10 cellular contexts compared by ENCODE assay signal in genomic region chr18:68797901-68798300, GRCh38. TPM values are rescaled to one million over a fixed set of nuclear protein-coding genes. Genes with fewer than 3 reads are reported as not detected.
DNase-seq lines count a peak whose midpoint lies in the region; ATAC-seq and TF ChIP-seq lines count a peak whose summit lies in the region.
"Had no signal": no experiment of that assay in that cellular context is flagged by ENCODE, and none has a peak within 500 bp of the region (broad histone marks: within the 10 kb centered on the region; RNA-seq: fewer than 3 reads in every experiment).

TSS of gene CCDC102B (plus strand) at chr18:68798080. CDS start at chr18:68836764, 38,684 bp downstream.

- H3K9ac ChIP-seq in endodermal cell (ENCODE audit: extremely low read depth, low read length, poor library complexity, severe bottlenecking): no peak within 1 kb of the TSS

- no peaks in the 10 kb centered on the region for H3K36me3 ChIP-seq in endodermal cell (ENCODE audit: control insufficient read depth, insufficient read depth, low read length)

- H3K9me3 Mint-ChIP-seq in endodermal cell (no peaks in the 10 kb centered on the region), WTC11 (no peaks in the 10 kb centered on the region)

- peak within 1 kb of the TSS; percentile 15 for H3K27ac ChIP-seq in endodermal cell (ENCODE audit: low read depth, low read length)

- no peaks in the 10 kb centered on the region for H3K36me3 Mint-ChIP-seq in endodermal cell (ENCODE audit: low read depth)
- H3K36me3 Mint-ChIP-seq in WTC11: no peaks in the 10 kb centered on the region

- CTCF ChIA-PET in WTC11 (lab: Charles Lee): no interaction called here

- 93 to 100% methylated on average over 1 of the region's 1 CpG for WGBS in endodermal cell (ENCODE audit: insufficient coverage in 1 of 2, insufficient read length in 1 of 2), 2 experiments

- H3K4me3 ChIP-seq in endodermal cell (ENCODE audit: low read length): no peak within 1 kb of the TSS
- H3K4me3 ChIP-seq: K562 had no signal

- H3K27ac Mint-ChIP-seq in endodermal cell (no peak within 1 kb of the TSS), WTC11 (no peak within 1 kb of the TSS)

- ATAC-seq in WTC11 (no peak; the same call in 1 of the 2 replicates), GM21526 (IDR thresholded peaks at IDR 0.05; ENCODE audit: low FRiP score, unreplicated experiment) (no peak), GM18520 (IDR thresholded peaks at IDR 0.05; ENCODE audit: unreplicated experiment) (no peak)
- ATAC-seq: K562 had no signal

- H3K4me1 Mint-ChIP-seq in endodermal cell (no peaks in the 10 kb centered on the region), WTC11 (peaks cover 15% of the 10 kb centered on the region)

- no peaks in the 10 kb centered on the region for H3K4me1 ChIP-seq in endodermal cell (ENCODE audit: control insufficient read depth, insufficient read depth, low read length)

- peak; percentile 21 for DNase-seq in AG20443 (ENCODE audit: low spot score)
- peak; percentile 54 for DNase-seq in NCI-H1092 (lab: John Stamatoyannopoulos, UW)
- no peak for DNase-seq in endodermal cell
- DNase-seq in occipital lobe (lab: John Stamatoyannopoulos, UW): no peak
- DNase-seq in WTC11 (ENCODE audit: low spot score): no peak
- no peak for DNase-seq in SKM-1 treated with dmso at 0.1 percent for 144 hours (lab: John Stamatoyannopoulos, UW; ENCODE audit: unreplicated experiment)
- DNase-seq: DMS79 had no signal

- POLR2A ChIA-PET in WTC11 (lab: Charles Lee): no interaction called here

- H3K27me3 Mint-ChIP-seq in endodermal cell (ENCODE audit: insufficient read depth): no peaks in the 10 kb centered on the region
- H3K27me3 Mint-ChIP-seq in WTC11 (ENCODE audit: low read depth): no peaks in the 10 kb centered on the region

- TF ChIP-seq CTCF in endodermal cell (conservative IDR thresholded peaks at IDR 0.05) (no peak), WTC11 (IDR thresholded peaks at IDR 0.05) (no peak)

- no peaks in the 10 kb centered on the region for H3K9me3 ChIP-seq in endodermal cell (ENCODE audit: control insufficient read depth, low read length)

- H3K4me3 Mint-ChIP-seq in endodermal cell (no peak within 1 kb of the TSS), WTC11 (no peak within 1 kb of the TSS)

- H3K27me3 ChIP-seq in endodermal cell (ENCODE audit: control insufficient read depth, insufficient read depth, low read length, poor library complexity, severe bottlenecking): no peaks in the 10 kb centered on the region

TF ChIP-seq in WTC11, 78 proteins besides CTCF, POLR2A, EP300 and RAD21 (continues in another document):
- no peak for TF ChIP-seq IRF2 (CRISPR knock-in tag; IDR thresholded peaks at IDR 0.05; ENCODE audit: borderline replicate concordance, low read depth)
- TF ChIP-seq, protein P1, sequence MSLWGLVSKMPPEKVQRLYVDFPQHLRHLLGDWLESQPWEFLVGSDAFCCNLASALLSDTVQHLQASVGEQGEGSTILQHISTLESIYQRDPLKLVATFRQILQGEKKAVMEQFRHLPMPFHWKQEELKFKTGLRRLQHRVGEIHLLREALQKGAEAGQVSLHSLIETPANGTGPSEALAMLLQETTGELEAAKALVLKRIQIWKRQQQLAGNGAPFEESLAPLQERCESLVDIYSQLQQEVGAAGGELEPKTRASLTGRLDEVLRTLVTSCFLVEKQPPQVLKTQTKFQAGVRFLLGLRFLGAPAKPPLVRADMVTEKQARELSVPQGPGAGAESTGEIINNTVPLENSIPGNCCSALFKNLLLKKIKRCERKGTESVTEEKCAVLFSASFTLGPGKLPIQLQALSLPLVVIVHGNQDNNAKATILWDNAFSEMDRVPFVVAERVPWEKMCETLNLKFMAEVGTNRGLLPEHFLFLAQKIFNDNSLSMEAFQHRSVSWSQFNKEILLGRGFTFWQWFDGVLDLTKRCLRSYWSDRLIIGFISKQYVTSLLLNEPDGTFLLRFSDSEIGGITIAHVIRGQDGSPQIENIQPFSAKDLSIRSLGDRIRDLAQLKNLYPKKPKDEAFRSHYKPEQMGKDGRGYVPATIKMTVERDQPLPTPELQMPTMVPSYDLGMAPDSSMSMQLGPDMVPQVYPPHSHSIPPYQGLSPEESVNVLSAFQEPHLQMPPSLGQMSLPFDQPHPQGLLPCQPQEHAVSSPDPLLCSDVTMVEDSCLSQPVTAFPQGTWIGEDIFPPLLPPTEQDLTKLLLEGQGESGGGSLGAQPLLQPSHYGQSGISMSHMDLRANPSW (CRISPR knock-in tag; conservative IDR thresholded peaks at IDR 0.05; ENCODE audit: low read depth): no peak
- TF ChIP-seq, protein P2, sequence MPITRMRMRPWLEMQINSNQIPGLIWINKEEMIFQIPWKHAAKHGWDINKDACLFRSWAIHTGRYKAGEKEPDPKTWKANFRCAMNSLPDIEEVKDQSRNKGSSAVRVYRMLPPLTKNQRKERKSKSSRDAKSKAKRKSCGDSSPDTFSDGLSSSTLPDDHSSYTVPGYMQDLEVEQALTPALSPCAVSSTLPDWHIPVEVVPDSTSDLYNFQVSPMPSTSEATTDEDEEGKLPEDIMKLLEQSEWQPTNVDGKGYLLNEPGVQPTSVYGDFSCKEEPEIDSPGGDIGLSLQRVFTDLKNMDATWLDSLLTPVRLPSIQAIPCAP (CRISPR knock-in tag; IDR thresholded peaks at IDR 0.05): no peak
- TF ChIP-seq ZNF219 (CRISPR knock-in tag; IDR thresholded peaks at IDR 0.05; ENCODE audit: borderline replicate concordance): no peak
- TF ChIP-seq, protein P3, sequence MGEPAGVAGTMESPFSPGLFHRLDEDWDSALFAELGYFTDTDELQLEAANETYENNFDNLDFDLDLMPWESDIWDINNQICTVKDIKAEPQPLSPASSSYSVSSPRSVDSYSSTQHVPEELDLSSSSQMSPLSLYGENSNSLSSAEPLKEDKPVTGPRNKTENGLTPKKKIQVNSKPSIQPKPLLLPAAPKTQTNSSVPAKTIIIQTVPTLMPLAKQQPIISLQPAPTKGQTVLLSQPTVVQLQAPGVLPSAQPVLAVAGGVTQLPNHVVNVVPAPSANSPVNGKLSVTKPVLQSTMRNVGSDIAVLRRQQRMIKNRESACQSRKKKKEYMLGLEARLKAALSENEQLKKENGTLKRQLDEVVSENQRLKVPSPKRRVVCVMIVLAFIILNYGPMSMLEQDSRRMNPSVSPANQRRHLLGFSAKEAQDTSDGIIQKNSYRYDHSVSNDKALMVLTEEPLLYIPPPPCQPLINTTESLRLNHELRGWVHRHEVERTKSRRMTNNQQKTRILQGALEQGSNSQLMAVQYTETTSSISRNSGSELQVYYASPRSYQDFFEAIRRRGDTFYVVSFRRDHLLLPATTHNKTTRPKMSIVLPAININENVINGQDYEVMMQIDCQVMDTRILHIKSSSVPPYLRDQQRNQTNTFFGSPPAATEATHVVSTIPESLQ (CRISPR knock-in tag; IDR thresholded peaks at IDR 0.05): no peak
- no peak for TF ChIP-seq PRRX2 (CRISPR knock-in tag; IDR thresholded peaks at IDR 0.05)
- no peak for TF ChIP-seq HMGXB4 (CRISPR knock-in tag; IDR thresholded peaks at IDR 0.05)
- no peak for TF ChIP-seq MAX (CRISPR knock-in tag; IDR thresholded peaks at IDR 0.05)
- TF ChIP-seq TP53 (CRISPR knock-in tag; IDR thresholded peaks at IDR 0.05): no peak
- TF ChIP-seq, protein P4, sequence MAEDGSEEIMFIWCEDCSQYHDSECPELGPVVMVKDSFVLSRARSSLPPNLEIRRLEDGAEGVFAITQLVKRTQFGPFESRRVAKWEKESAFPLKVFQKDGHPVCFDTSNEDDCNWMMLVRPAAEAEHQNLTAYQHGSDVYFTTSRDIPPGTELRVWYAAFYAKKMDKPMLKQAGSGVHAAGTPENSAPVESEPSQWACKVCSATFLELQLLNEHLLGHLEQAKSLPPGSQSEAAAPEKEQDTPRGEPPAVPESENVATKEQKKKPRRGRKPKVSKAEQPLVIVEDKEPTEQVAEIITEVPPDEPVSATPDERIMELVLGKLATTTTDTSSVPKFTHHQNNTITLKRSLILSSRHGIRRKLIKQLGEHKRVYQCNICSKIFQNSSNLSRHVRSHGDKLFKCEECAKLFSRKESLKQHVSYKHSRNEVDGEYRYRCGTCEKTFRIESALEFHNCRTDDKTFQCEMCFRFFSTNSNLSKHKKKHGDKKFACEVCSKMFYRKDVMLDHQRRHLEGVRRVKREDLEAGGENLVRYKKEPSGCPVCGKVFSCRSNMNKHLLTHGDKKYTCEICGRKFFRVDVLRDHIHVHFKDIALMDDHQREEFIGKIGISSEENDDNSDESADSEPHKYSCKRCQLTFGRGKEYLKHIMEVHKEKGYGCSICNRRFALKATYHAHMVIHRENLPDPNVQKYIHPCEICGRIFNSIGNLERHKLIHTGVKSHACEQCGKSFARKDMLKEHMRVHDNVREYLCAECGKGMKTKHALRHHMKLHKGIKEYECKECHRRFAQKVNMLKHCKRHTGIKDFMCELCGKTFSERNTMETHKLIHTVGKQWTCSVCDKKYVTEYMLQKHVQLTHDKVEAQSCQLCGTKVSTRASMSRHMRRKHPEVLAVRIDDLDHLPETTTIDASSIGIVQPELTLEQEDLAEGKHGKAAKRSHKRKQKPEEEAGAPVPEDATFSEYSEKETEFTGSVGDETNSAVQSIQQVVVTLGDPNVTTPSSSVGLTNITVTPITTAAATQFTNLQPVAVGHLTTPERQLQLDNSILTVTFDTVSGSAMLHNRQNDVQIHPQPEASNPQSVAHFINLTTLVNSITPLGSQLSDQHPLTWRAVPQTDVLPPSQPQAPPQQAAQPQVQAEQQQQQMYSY (CRISPR knock-in tag; IDR thresholded peaks at IDR 0.05): no peak
- TF ChIP-seq FOXJ3 (CRISPR knock-in tag; IDR thresholded peaks at IDR 0.05; ENCODE audit: borderline replicate concordance): no peak
- TF ChIP-seq ZBTB21 (CRISPR knock-in tag; IDR thresholded peaks at IDR 0.05; ENCODE audit: borderline replicate concordance): no peak

RNA-seq across cellular contexts. Expression of gene CCDC102B, which starts in this region (rescaled TPM):
- 1 to 10 TPM; 4.9 to 5.0 TPM for total RNA-seq in endodermal cell
- 8.2 TPM for polyA plus RNA-seq in endodermal cell (2013, experiment 1 of 2)
- polyA plus RNA-seq in endodermal cell (2013, experiment 2 of 2): 6.8 TPM
- total RNA-seq in occipital lobe: 20.1 TPM
- 3.1 to 5.1 TPM (median 3.2 TPM) in 3 replicates for total RNA-seq in WTC11 (2021)

Comparison
In these comparisons a context has a peak if more than half of its experiments do, and no peak if none do; other contexts are left out.
1. DNase-seq: peak in AG20443 (single experiment) and NCI-H1092 (single experiment); none in endodermal cell (single experiment), occipital lobe (single experiment), WTC11 (single experiment) and SKM-1 treated with dmso at 0.1 percent for 144 hours (single experiment).